ENCODE assay signal across 11 cellular contexts in genomic region chr11:73310076-73310475, GRCh38. TPM values are rescaled to one million over a fixed set of nuclear protein-coding genes. Genes with fewer than 3 reads are reported as not detected.
DNase-seq lines count a peak whose midpoint lies in the region; ATAC-seq, FAIRE-seq and TF ChIP-seq lines count a peak whose summit lies in the region.
"Had no signal": no experiment of that assay in that cellular context is flagged by ENCODE, and none has a peak within 500 bp of the region (broad histone marks: within the 10 kb centered on the region; RNA-seq: fewer than 3 reads in every experiment).

No MANE protein-coding gene starts in this region.

- H3K9me3 ChIP-seq in mammary epithelial cell (replicated peaks; ENCODE audit: insufficient read depth, low read length) = no peaks in the 10 kb centered on the region
- H3K9me3 ChIP-seq in HepG2 (ENCODE audit: low read length) = no peaks in the 10 kb centered on the region
- H3K9me3 ChIP-seq in spleen = no peaks in the 10 kb centered on the region
- no peaks in the 10 kb centered on the region for H3K9me3 ChIP-seq in BE2C

- H3K79me2 ChIP-seq in mammary epithelial cell (ENCODE audit: insufficient read depth, low read length) (peaks cover 58% of the 10 kb centered on the region), HepG2 (ENCODE audit: insufficient read depth, low read length) (peaks cover 49% of the 10 kb centered on the region)

- H3K36me3 Mint-ChIP-seq in Calu3 (ENCODE audit: insufficient read depth, unreplicated experiment) = peaks cover 35% of the 10 kb centered on the region
- H3K36me3 Mint-ChIP-seq in activated T-helper 2 cell treated with anti-CD3 and anti-CD28 coated beads, Interferon-gamma antibody, Interleukin-2, Interleukin-4, amounts not matched to agents 10 μg/mL and 5 μg/mL and 100 μg/mL, durations not matched to agents 14 hours and 24 hours and 36 hours (ENCODE audit: low read depth) = no peaks in the 10 kb centered on the region

- H3K9ac ChIP-seq in mammary epithelial cell (ENCODE audit: insufficient read depth, low read length) (no peak overlapping the region), HepG2 (ENCODE audit: insufficient read depth, low read depth, low read length) (peak overlapping the region; percentile 93)

- peaks cover 63% of the 10 kb centered on the region for H3K4me1 ChIP-seq in mammary epithelial cell (ENCODE audit: insufficient read depth, low read length)
- H3K4me1 ChIP-seq in HepG2 (ENCODE audit: insufficient read depth, low read length) = peaks cover 71% of the 10 kb centered on the region
- peaks cover 9 to 90% (median 52%) of the 10 kb centered on the region in 6 donors for H3K4me1 ChIP-seq in spleen
- no peaks in the 10 kb centered on the region; the same call in 1 of the 2 replicates for H3K4me1 ChIP-seq in BE2C

- intact Hi-C loops in Calu3 (cut with micrococcal nuclease; ENCODE audit: unreplicated experiment) (no loop called here), mammary epithelial cell (cut with micrococcal nuclease) (no loop called here), HepG2 (cut with micrococcal nuclease; ENCODE audit: unreplicated experiment) (no loop called here), spleen (cut with DNase I; ENCODE audit: low total_unique reads) (no loop called here)
- intact Hi-C loops in activated T-helper 2 cell treated with anti-CD3 and anti-CD28 coated beads, Interferon-gamma antibody, Interleukin-2, Interleukin-4, amounts not matched to agents 10 μg/mL and 5 μg/mL and 100 μg/mL, durations not matched to agents 14 hours and 24 hours and 36 hours (cut with micrococcal nuclease) = no loop called here

- H3K4me3 Mint-ChIP-seq in Calu3 (ENCODE audit: low read depth, unreplicated experiment) = peak overlapping the region; percentile 73
- no peak overlapping the region for H3K4me3 Mint-ChIP-seq in activated T-helper 2 cell treated with anti-CD3 and anti-CD28 coated beads, Interferon-gamma antibody, Interleukin-2, Interleukin-4, amounts not matched to agents 10 μg/mL and 5 μg/mL and 100 μg/mL, durations not matched to agents 14 hours and 24 hours and 36 hours (ENCODE audit: low read depth)

- TF ChIP-seq CTCF in Calu3 (IDR thresholded peaks at IDR 0.05; ENCODE audit: unreplicated experiment) = no peak
- TF ChIP-seq CTCF in mammary epithelial cell (conservative IDR thresholded peaks at IDR 0.05 in 1 of 2, IDR thresholded peaks at IDR 0.05 in 1 of 2; ENCODE audit: extremely low read depth in 1 of 2, insufficient read depth in 1 of 2, low read depth in 1 of 2, low read length in 2 of 2) = no peak
- TF ChIP-seq CTCF in HepG2 (CRISPR knock-in tag; IDR thresholded peaks at IDR 0.05) = no peak
- TF ChIP-seq CTCF in spleen (IDR thresholded peaks at IDR 0.05 in 8 of 11, conservative IDR thresholded peaks at IDR 0.05 in 3 of 11) = no peak
- TF ChIP-seq CTCF in BE2C (IDR thresholded peaks at IDR 0.05; ENCODE audit: low read depth, low read length) = no peak

- ATAC-seq in HepG2 = no peak
- ATAC-seq: left lobe of liver had no signal

- no peaks in the 10 kb centered on the region for H3K27me3 Mint-ChIP-seq in Calu3 (ENCODE audit: unreplicated experiment)
- peaks cover 34% of the 10 kb centered on the region for H3K27me3 Mint-ChIP-seq in activated T-helper 2 cell treated with anti-CD3 and anti-CD28 coated beads, Interferon-gamma antibody, Interleukin-2, Interleukin-4, amounts not matched to agents 10 μg/mL and 5 μg/mL and 100 μg/mL, durations not matched to agents 14 hours and 24 hours and 36 hours (ENCODE audit: low read depth)

- H3K27ac Mint-ChIP-seq in Calu3 (ENCODE audit: unreplicated experiment) = peak overlapping the region; percentile 44
- H3K27ac Mint-ChIP-seq in activated T-helper 2 cell treated with anti-CD3 and anti-CD28 coated beads, Interferon-gamma antibody, Interleukin-2, Interleukin-4, amounts not matched to agents 10 μg/mL and 5 μg/mL and 100 μg/mL, durations not matched to agents 14 hours and 24 hours and 36 hours = no peak overlapping the region

- peak overlapping the region; percentile 94 for H3K4me2 ChIP-seq in mammary epithelial cell (ENCODE audit: insufficient read depth, low read depth, low read length)
- H3K4me2 ChIP-seq in HepG2 (ENCODE audit: low read depth, low read length) = peak overlapping the region; percentile 91

- TF ChIP-seq POLR2A in HepG2 (IDR thresholded peaks at IDR 0.05; ENCODE audit: insufficient read depth in 1 of 2, low read depth in 2 of 2, low read length in 2 of 2) (no peak), spleen (IDR thresholded peaks at IDR 0.05) (no peak)

- H3K9me3 Mint-ChIP-seq in Calu3 (ENCODE audit: low read depth, unreplicated experiment) = no peaks in the 10 kb centered on the region
- no peaks in the 10 kb centered on the region for H3K9me3 Mint-ChIP-seq in activated T-helper 2 cell treated with anti-CD3 and anti-CD28 coated beads, Interferon-gamma antibody, Interleukin-2, Interleukin-4, amounts not matched to agents 10 μg/mL and 5 μg/mL and 100 μg/mL, durations not matched to agents 14 hours and 24 hours and 36 hours

- FAIRE-seq in HepG2 (lab: Jason Lieb, UNC) = no peak

- H3K36me3 ChIP-seq in mammary epithelial cell (ENCODE audit: insufficient read depth, low read length) (no peaks in the 10 kb centered on the region), HepG2 (replicated peaks in 1 of 2; ENCODE audit: control insufficient read depth in 1 of 2, insufficient read depth in 2 of 2, low read length in 2 of 2) (peaks cover 0 to under 1% of the 10 kb centered on the region in 2 experiments; a peak in 2 of 5 replicates), spleen (no peaks in the 10 kb centered on the region), BE2C (no peaks in the 10 kb centered on the region)

- H3K27me3 ChIP-seq in mammary epithelial cell (ENCODE audit: insufficient read depth, low read length) (no peaks in the 10 kb centered on the region), HepG2 (ENCODE audit: control insufficient read depth in 1 of 2, insufficient read depth in 2 of 2, low read length in 2 of 2) (no peaks in the 10 kb centered on the region; a peak in 1 of 5 replicates), spleen (replicated peaks in 1 of 7) (peaks cover 0 to 42% (median 14%) of the 10 kb centered on the region in 7 donors), BE2C (no peaks in the 10 kb centered on the region)

- no peak overlapping the region for H3K4me3 ChIP-seq in mammary epithelial cell (replicated peaks in 1 of 3; ENCODE audit: insufficient read depth in 1 of 3, low read depth in 2 of 3, low read length in 3 of 3)
- H3K4me3 ChIP-seq in HepG2 (replicated peaks in 1 of 3; ENCODE audit: insufficient read depth in 1 of 3, low read depth in 2 of 3, low read length in 3 of 3) = peak overlapping the region; percentile 43 to 86 (median 85); a peak in 5 of 6 replicates
- H3K4me3 ChIP-seq in spleen = peak overlapping the region; percentile 4 to 86 (median 73)
- H3K4me3 ChIP-seq in BE2C (ENCODE audit: low read depth, low read length) = no peak overlapping the region

- H2AFZ ChIP-seq in mammary epithelial cell (ENCODE audit: low read depth, low read length) = no peak overlapping the region
- no peak overlapping the region for H2AFZ ChIP-seq in HepG2 (ENCODE audit: low read length)

- dilution Hi-C loops in mammary epithelial cell (cut with HindIII; ENCODE audit: low sequenced_read_pairs) = loop anchor here (5.0 kb wide), 1 partner anchor 68 kb away; no protein-coding TSS in a partner anchor

- BruUV-seq in Calu3 (replicated peaks; lab: Mats Ljungman, UMichigan) = no TSS peak
- BruUV-seq in mammary epithelial cell (replicated peaks; lab: Mats Ljungman, UMichigan) = no TSS peak
- no TSS peak for BruUV-seq in HepG2 (replicated peaks; lab: Mats Ljungman, UMichigan)

- in situ Hi-C loops in mammary epithelial cell (cut with MboI; ENCODE audit: low sequenced_read_pairs in 2 of 2) = no loop called here
- in situ Hi-C loops in HepG2 (cut with HindIII; ENCODE audit: extremely low pct_ligation_motif_present, low pct_unique_long_range_greater_than_20kb) = no loop called here

- peaks cover 29% of the 10 kb centered on the region for H3K4me1 Mint-ChIP-seq in Calu3 (ENCODE audit: low read depth, unreplicated experiment)
- peaks cover 16% of the 10 kb centered on the region for H3K4me1 Mint-ChIP-seq in activated T-helper 2 cell treated with anti-CD3 and anti-CD28 coated beads, Interferon-gamma antibody, Interleukin-2, Interleukin-4, amounts not matched to agents 10 μg/mL and 5 μg/mL and 100 μg/mL, durations not matched to agents 14 hours and 24 hours and 36 hours (ENCODE audit: low read depth)

- TF ChIP-seq RAD21 in HepG2 (CRISPR knock-in tag; IDR thresholded peaks at IDR 0.05) = no peak

- CTCF ChIA-PET in Calu3 (lab: Charles Lee) (interaction anchor here (1.9 kb wide), 1 partner anchor 25 kb away, joined by 15 read pairs; no protein-coding TSS in a partner anchor), mammary epithelial cell (lab: Charles Lee; ENCODE audit: low non-redundant PET) (interaction anchor here (0.6 kb wide), 1 partner anchor 50 kb away, joined by 3 read pairs; no protein-coding TSS in a partner anchor), HepG2 (lab: Yijun Ruan, JAX; ENCODE audit: low intra/inter-chr PET ratio, low total read pairs) (no interaction called here)

- DNase-seq in Calu3 (no peak), mammary epithelial cell (no peak), HepG2 (ENCODE audit: low spot score) (no peak), spleen (no peak), NCI-H2029 treated with DMSO at 0.1 percent for 48 hours (lab: John Stamatoyannopoulos, UW) (no peak), C1 segment of cervical spinal cord (lab: John Stamatoyannopoulos, UW) (no peak), BE2C (no peak)
- DNase-seq in activated T-helper 2 cell treated with anti-CD3 and anti-CD28 coated beads, Interferon-gamma antibody, Interleukin-2, Interleukin-4, amounts not matched to agents 10 μg/mL and 5 μg/mL and 100 μg/mL, durations not matched to agents 14 hours and 24 hours and 36 hours (ENCODE audit: low spot score) = no peak
- DNase-seq: NCI-H187, SHP77 treated with DMSO at 0.1 percent for 48 hours had no signal

- 98% methylated on average over 8 of the region's 16 CpGs for WGBS in mammary epithelial cell (ENCODE audit: low coverage, missing lambda C conversion rate)
- 96% methylated on average over 16 of the region's 16 CpGs for WGBS in HepG2 (ENCODE audit: low lambda C conversion rate)
- WGBS in spleen, 5 donors = 70 to 89% (median 83%) methylated on average over 5 to 16 of the region's 16 CpGs

- H4K20me1 ChIP-seq in mammary epithelial cell (ENCODE audit: insufficient read depth, low read length) = no peaks in the 10 kb centered on the region
- H4K20me1 ChIP-seq in HepG2 (ENCODE audit: insufficient read depth, low read length) = peaks cover 19% of the 10 kb centered on the region

- TF ChIP-seq EP300 in HepG2 (IDR thresholded peaks at IDR 0.05; ENCODE audit: low read depth in 2 of 2, low read length in 2 of 2) (no peak), HepG2 (CRISPR knock-in tag; IDR thresholded peaks at IDR 0.05; ENCODE audit: borderline replicate concordance) (no peak)

- POLR2A ChIA-PET in HepG2 (lab: Yijun Ruan, JAX) = interaction anchor here (1.2 to 6.2 kb wide), 6 partner anchors 9 to 66 kb away, joined by 3 to 205 read pairs (median 11); partner anchors contain the start of gene RELT

- H3K27ac ChIP-seq in mammary epithelial cell (ENCODE audit: insufficient read depth, low read depth, low read length) = no peak overlapping the region
- H3K27ac ChIP-seq in HepG2 (ENCODE audit: extremely low read length, insufficient read depth, low read length) = peak overlapping the region; percentile 99
- peak overlapping the region in 7 of 8 donors; percentile 38 to 89 (median 85) for H3K27ac ChIP-seq in spleen

RNA-seq across cellular contexts. Expression of gene ARHGEF17, which starts 2.0 kb away (rescaled TPM):
- total RNA-seq in Calu3 (2022) (22.0 and 22.3 TPM in 2 replicates), mammary epithelial cell (10 to 100 TPM; 19.5 to 25.4 TPM), HepG2 (2016; rRNA removed; fragmentation: Illumina TruSeq; extraction: Trizol) (5.7 and 10.7 TPM in 2 replicates), spleen (10 to 100 TPM; 21.5 to 48.5 (median 41.6) TPM)
- polyA plus RNA-seq in mammary epithelial cell (12.1 TPM), HepG2 (2011; rRNA removed) (28.8 and 37.7 TPM in 2 replicates), spleen (10 to 100 TPM in 1 of 3 donors, 1 to 10 TPM in 2; 5.1 to 17.0 (median 6.3) TPM)
- 17.2 TPM for polyA minus RNA-seq in mammary epithelial cell
- 4.6 and 5.1 TPM in 2 replicates for total RNA-seq in HepG2 (2016; cell fraction: cytosol; rRNA removed; fragmentation: Illumina TruSeq; extraction: Trizol; ENCODE audit: low read depth)
- total RNA-seq in HepG2 (2016; cell fraction: insoluble cytoplasmic fraction; rRNA removed; fragmentation: Illumina TruSeq; extraction: Trizol) = 3.7 and 12.1 TPM in 2 replicates
- 3.3 and 3.8 TPM in 2 replicates for total RNA-seq in HepG2 (2016; cell fraction: membrane; rRNA removed; fragmentation: Illumina TruSeq; extraction: Trizol)
- 20.3 and 20.6 TPM in 2 replicates for total RNA-seq in HepG2 (2016; cell fraction: nucleus; rRNA removed; fragmentation: Illumina TruSeq; extraction: Trizol)
- 7.4 and 13.6 TPM in 2 replicates for polyA plus RNA-seq in HepG2 (2011; cell fraction: cytosol; rRNA removed)
- polyA plus RNA-seq in HepG2 (2011; cell fraction: nucleus; rRNA removed) = 250 and 318 TPM in 2 replicates
- 17.9 and 20.3 TPM in 2 replicates for polyA plus RNA-seq in HepG2 (2012)
- polyA plus RNA-seq in HepG2 (2016; cell fraction: cytosol; fragmentation: Illumina TruSeq; extraction: Trizol; ENCODE audit: low read depth) = 0.35 and 0.64 TPM in 2 replicates
- 5.4 and 7.1 TPM in 2 replicates for polyA plus RNA-seq in HepG2 (2016; cell fraction: insoluble cytoplasmic fraction; fragmentation: Illumina TruSeq; extraction: Trizol; ENCODE audit: low read depth)
- polyA plus RNA-seq in HepG2 (2016; cell fraction: membrane; fragmentation: Illumina TruSeq; extraction: Trizol; ENCODE audit: low read depth) = 0.76 and 0.94 TPM in 2 replicates
- 83.1 and 89.4 TPM in 2 replicates for polyA plus RNA-seq in HepG2 (2016; cell fraction: nucleus; fragmentation: Illumina TruSeq; extraction: Trizol; ENCODE audit: insufficient read depth, low read depth)
- 41.7 and 126 TPM in 2 replicates for polyA minus RNA-seq in HepG2 (2011; rRNA and poly(A)+ RNA removed; ENCODE audit: low replicate concordance)
- polyA minus RNA-seq in HepG2 (2011; cell fraction: cytosol; rRNA and poly(A)+ RNA removed) = 13.5 and 20.6 TPM in 2 replicates
- polyA minus RNA-seq in HepG2 (2011; cell fraction: nucleus; rRNA and poly(A)+ RNA removed) = 85.9 and 99.9 TPM in 2 replicates
- 0.09 and 0.30 TPM in 2 replicates for total RNA-seq in activated T-helper 2 cell treated with anti-CD3 and anti-CD28 coated beads, Interferon-gamma antibody, Interleukin-2, Interleukin-4, amounts not matched to agents 10 μg/mL and 5 μg/mL and 100 μg/mL, durations not matched to agents 14 hours and 24 hours and 36 hours
- 78.2 TPM for polyA plus RNA-seq in BE2C (2012; ENCODE audit: insufficient read depth, insufficient read length, low read depth)

RNA-seq across cellular contexts. Expression of gene P2RY6, which starts 37.9 kb away (rescaled TPM):
- total RNA-seq in Calu3 (2022) (0.42 TPM in 1 of 2 replicates, not detected in the other), mammary epithelial cell (under 1 TPM; under 0.01 to 0.28 TPM), HepG2 (2016; rRNA removed; fragmentation: Illumina TruSeq; extraction: Trizol) (0.11 and 0.29 TPM in 2 replicates), spleen (100 to 1,000 TPM in 1 of 7 donors, 10 to 100 TPM in 6; 41.1 to 109 (median 63.9) TPM)
- polyA plus RNA-seq in mammary epithelial cell (0.46 TPM), HepG2 (2011; rRNA removed) (0.09 and 0.29 TPM in 2 replicates), spleen (10 to 100 TPM in 2 of 3 donors, 1 to 10 TPM in 1; 8.2 to 25.2 (median 10.6) TPM)
- polyA minus RNA-seq in mammary epithelial cell = not detected
- 0.10 TPM in 1 of 2 replicates, not detected in the other for total RNA-seq in HepG2 (2016; cell fraction: cytosol; rRNA removed; fragmentation: Illumina TruSeq; extraction: Trizol; ENCODE audit: low read depth)
- 0.13 and 0.27 TPM in 2 replicates for total RNA-seq in HepG2 (2016; cell fraction: insoluble cytoplasmic fraction; rRNA removed; fragmentation: Illumina TruSeq; extraction: Trizol)
- total RNA-seq in HepG2 (2016; cell fraction: membrane; rRNA removed; fragmentation: Illumina TruSeq; extraction: Trizol) = not detected in 2 replicates
- total RNA-seq in HepG2 (2016; cell fraction: nucleus; rRNA removed; fragmentation: Illumina TruSeq; extraction: Trizol) = not detected in 2 replicates
- 0.10 and 0.12 TPM in 2 replicates for polyA plus RNA-seq in HepG2 (2011; cell fraction: cytosol; rRNA removed)
- polyA plus RNA-seq in HepG2 (2011; cell fraction: nucleus; rRNA removed) = 0.05 and 0.35 TPM in 2 replicates
- 0.24 TPM in 1 of 2 replicates, not detected in the other for polyA plus RNA-seq in HepG2 (2012)
- polyA plus RNA-seq in HepG2 (2016; cell fraction: cytosol; fragmentation: Illumina TruSeq; extraction: Trizol; ENCODE audit: low read depth) = 0.05 and 0.06 TPM in 2 replicates
- polyA plus RNA-seq in HepG2 (2016; cell fraction: insoluble cytoplasmic fraction; fragmentation: Illumina TruSeq; extraction: Trizol; ENCODE audit: low read depth) = 0.10 and 0.20 TPM in 2 replicates
- 0.10 and 0.17 TPM in 2 replicates for polyA plus RNA-seq in HepG2 (2016; cell fraction: membrane; fragmentation: Illumina TruSeq; extraction: Trizol; ENCODE audit: low read depth)
- 0.36 and 0.41 TPM in 2 replicates for polyA plus RNA-seq in HepG2 (2016; cell fraction: nucleus; fragmentation: Illumina TruSeq; extraction: Trizol; ENCODE audit: insufficient read depth, low read depth)
- polyA minus RNA-seq in HepG2 (2011; rRNA and poly(A)+ RNA removed; ENCODE audit: low replicate concordance) = 0.40 and 1.7 TPM in 2 replicates
- polyA minus RNA-seq in HepG2 (2011; cell fraction: cytosol; rRNA and poly(A)+ RNA removed) = not detected in 2 replicates
- polyA minus RNA-seq in HepG2 (2011; cell fraction: nucleus; rRNA and poly(A)+ RNA removed) = 0.12 and 0.26 TPM in 2 replicates
- total RNA-seq in activated T-helper 2 cell treated with anti-CD3 and anti-CD28 coated beads, Interferon-gamma antibody, Interleukin-2, Interleukin-4, amounts not matched to agents 10 μg/mL and 5 μg/mL and 100 μg/mL, durations not matched to agents 14 hours and 24 hours and 36 hours = not detected in 2 replicates
- 6.5 TPM for polyA plus RNA-seq in BE2C (2012; ENCODE audit: insufficient read depth, insufficient read length, low read depth)

Comparison
In these comparisons a context has a peak if more than half of its experiments do, and no peak if none do; other contexts are left out.
1. H3K4me3 ChIP-seq: peak in HepG2 (3 of 3) and spleen (8 of 8); none in mammary epithelial cell (0 of 3) and BE2C (single experiment).
2. RNA of gene P2RY6, which starts 37.9 kb away (total RNA-seq): 41.1 to 109 TPM in spleen; 0.10 to 0.29 TPM in HepG2, under 0.01 to 0.28 TPM in mammary epithelial cell, 0.42 TPM in Calu3 and not detected in activated T-helper 2 cell treated with anti-CD3 and anti-CD28 coated beads, Interferon-gamma antibody, Interleukin-2, Interleukin-4, amounts not matched to agents 10 μg/mL and 5 μg/mL and 100 μg/mL, durations not matched to agents 14 hours and 24 hours and 36 hours; every median in the first group is over 10 times any median in the second.